ENCODE assay signal across 8 cellular contexts in genomic region chr15:85615930-85616329, GRCh38.
DNase-seq lines count a peak whose midpoint lies in the region; ATAC-seq, FAIRE-seq and TF ChIP-seq lines count a peak whose summit lies in the region.

No MANE protein-coding gene starts in this region.

- POLR2A ChIA-PET in GM12878 (lab: Charles Lee): no interaction called here

- no peaks in the 10 kb centered on the region for H3K27me3 ChIP-seq in GM12878 (replicated peaks in 1 of 2; ENCODE audit: control insufficient read depth in 2 of 2, insufficient read depth in 2 of 2, low read length in 1 of 2)

- no TSS peak for BruUV-seq in GM12878 (replicated peaks; lab: Mats Ljungman, UMichigan)

- no peaks in the 10 kb centered on the region for H4K20me1 ChIP-seq in GM12878 (ENCODE audit: control insufficient read depth, insufficient read depth)

- H3K4me1 ChIP-seq in GM12878 (ENCODE audit: control insufficient read depth, insufficient read depth, low read length): peaks cover 11% of the 10 kb centered on the region

- peak; percentile 74 for TF ChIP-seq RAD21 in GM12878 (IDR thresholded peaks at IDR 0.05; ENCODE audit: insufficient read depth, low read depth, low read length)

- TF ChIP-seq CTCF in LNCAP (IDR thresholded peaks at IDR 0.05): peak; percentile 39
- peak; percentile 52 to 69 (median 64) for TF ChIP-seq CTCF in GM12878 (IDR thresholded peaks at IDR 0.05 in 2 of 3, conservative IDR thresholded peaks at IDR 0.05 in 1 of 3; ENCODE audit: control insufficient read depth in 2 of 3, extremely low read depth in 1 of 3, insufficient read depth in 1 of 3, low read depth in 3 of 3, low read length in 3 of 3)

- no peaks in the 10 kb centered on the region for H3K9me3 ChIP-seq in GM12878 (replicated peaks; ENCODE audit: control insufficient read depth, insufficient read depth, low read length)

- in situ Hi-C loops in GM12878 (cut with MboI): no loop called here

- H3K4me2 ChIP-seq in GM12878 (ENCODE audit: control insufficient read depth, insufficient read depth): no peak overlapping the region

- peaks cover 3% of the 10 kb centered on the region for H3K79me2 ChIP-seq in GM12878 (ENCODE audit: control insufficient read depth, insufficient read depth, low read length)

- RAD21 ChIA-PET in GM12878 (lab: Charles Lee; ENCODE audit: unreplicated experiment): interaction anchor here (1.0 to 1.7 kb wide), 4 partner anchors 10 to 224 kb away, joined by 3 to 5 read pairs (median 4); no protein-coding TSS in a partner anchor

- TF ChIP-seq EP300 in GM12878 (IDR thresholded peaks at IDR 0.05; ENCODE audit: borderline replicate concordance in 1 of 2, control insufficient read depth in 1 of 2, low read depth in 2 of 2, low read length in 2 of 2): no peak

- ATAC-seq in GM19463 (IDR thresholded peaks at IDR 0.05; ENCODE audit: unreplicated experiment) (peak; percentile 52), GM12878 (peak; percentile 88), HG02588 (IDR thresholded peaks at IDR 0.05; ENCODE audit: unreplicated experiment) (no peak)

- SMC1A ChIA-PET in GM12878 (lab: Charles Lee; ENCODE audit: uncharacterized antibody, unreplicated experiment): interaction anchor here (1.0 to 3.9 kb wide), 16 partner anchors 11 to 221 kb away, joined by 3 to 34 read pairs (median 5); no protein-coding TSS in a partner anchor

- no peak overlapping the region for H3K4me3 ChIP-seq in GM12878

- no peak overlapping the region for H3K9ac ChIP-seq in GM12878 (ENCODE audit: control insufficient read depth, insufficient read depth, low read length)

- FAIRE-seq in GM12878 (lab: Jason Lieb, UNC): no peak

- H3K36me3 ChIP-seq in GM12878 (ENCODE audit: control insufficient read depth in 2 of 2, insufficient read depth in 2 of 2, low read length in 1 of 2): peaks cover 0 to 7% of the 10 kb centered on the region in 2 experiments; a peak in 1 of 4 replicates

- H2AFZ ChIP-seq in GM12878 (ENCODE audit: control insufficient read depth, low read depth, low read length): no peak overlapping the region

- no peak for TF ChIP-seq POLR2A in GM12878 (IDR thresholded peaks at IDR 0.05; ENCODE audit: low read depth, low read length)

- peak; percentile 50 for DNase-seq in D341Med (ENCODE audit: low spot score)
- DNase-seq in GM12878 (ENCODE audit: low read depth, low spot score): no peak
- DNase-seq in kidney glomerular epithelial cell (lab: John Stamatoyannopoulos, UW): peak; percentile 1
- no peak for DNase-seq in epidermal melanocyte (ENCODE audit: insufficient read length, low spot score)
- no peak for DNase-seq in ecto neural progenitor cell (ENCODE audit: low spot score)

- intact Hi-C loops in GM12878 (cut with micrococcal nuclease; ENCODE audit: unreplicated experiment): loop anchor here (1.0 to 2.0 kb wide), 2 partner anchors 74 to 225 kb away; no protein-coding TSS in a partner anchor

- no peak overlapping the region for H3K27ac ChIP-seq in GM12878 (ENCODE audit: control insufficient read depth, insufficient read depth)

- CTCF ChIA-PET in GM12878 (lab: Yijun Ruan, JAX): interaction anchor here (0.7 to 3.7 kb wide), 12 partner anchors 10 to 115 kb away, joined by 3 to 33 read pairs (median 4); no protein-coding TSS in a partner anchor

TF ChIP-seq in GM12878, 131 proteins besides CTCF, POLR2A, EP300 and RAD21:
- TF ChIP-seq USF2 (IDR thresholded peaks at IDR 0.05; ENCODE audit: borderline replicate concordance, low read depth, low read length) (no peak), HDAC6 (IDR thresholded peaks at IDR 0.05; ENCODE audit: unreplicated experiment) (no peak), NFYA (IDR thresholded peaks at IDR 0.05; ENCODE audit: borderline replicate concordance, low read depth, low read length) (no peak), SKIL (IDR thresholded peaks at IDR 0.05; ENCODE audit: low read depth, poor library complexity, severe bottlenecking) (no peak), CHD4 (IDR thresholded peaks at IDR 0.05) (no peak), SMC3 (IDR thresholded peaks at IDR 0.05; ENCODE audit: borderline replicate concordance, low read length) (peak; percentile 63)
TF ChIP-seq in GM12878: peak in this region for 1.

Comparison
In these comparisons a context has a peak if more than half of its experiments do, and no peak if none do; other contexts are left out.
1. DNase-seq: peak in D341Med (single experiment) and kidney glomerular epithelial cell (single experiment); none in GM12878 (single experiment), epidermal melanocyte (single experiment) and ecto neural progenitor cell (single experiment).